Comparison of ENCODE assay signal across 21 cellular contexts in genomic region chr5:73094415-73094814, GRCh38. TPM values are rescaled to one million over a fixed set of nuclear protein-coding genes. Genes with fewer than 3 reads are reported as not detected.
"Had no signal": no experiment of that assay in that cellular context is flagged by ENCODE, and none has a peak within 500 bp of the region (broad histone marks: within the 10 kb centered on the region; RNA-seq: fewer than 3 reads in every experiment).

No MANE protein-coding gene starts in this region.

- H3K9me3 Mint-ChIP-seq: activated CD4-positive, alpha-beta T cell treated with anti-CD3 and anti-CD28 coated beads, Interleukin-2, amount 10 ng/mL, durations not matched to agents 24 days and 14 days; dendritic cell treated with granulocyte-macrophage colony-stimulating factor and Interleukin-4, amounts not matched to agents 40 ng/mL and 50 ng/mL, for 4 days; stimulated activated naive CD8-positive, alpha-beta T cell treated with anti-CD3 and anti-CD28 coated beads, Interleukin-15, Interleukin-2, amounts not matched to agents 100 ng/mL and 50 ng/mL, for 24 hours had no signal

- ATAC-seq: left lobe of liver had no signal

- H3K27ac Mint-ChIP-seq: activated CD4-positive, alpha-beta T cell treated with anti-CD3 and anti-CD28 coated beads, Interleukin-2, amount 10 ng/mL, durations not matched to agents 24 days and 14 days; activated naive CD4-positive, alpha-beta T cell treated with anti-CD3 and anti-CD28 coated beads for 36 hours; activated T-cell treated with anti-CD3 and anti-CD28 coated beads, Interleukin-2, amount 50 U/mL, for 24 hours; brain; dendritic cell treated with granulocyte-macrophage colony-stimulating factor and Interleukin-4, amounts not matched to agents 40 ng/mL and 50 ng/mL, for 4 days; naive B cell; progenitor cell of endocrine pancreas; stimulated activated naive CD8-positive, alpha-beta T cell treated with anti-CD3 and anti-CD28 coated beads, Interleukin-15, Interleukin-2, amounts not matched to agents 100 ng/mL and 50 ng/mL, for 24 hours had no signal

- DNase-seq: activated CD4-positive, alpha-beta T cell treated with anti-CD3 and anti-CD28 coated beads, Interleukin-2, amount 10 ng/mL, durations not matched to agents 24 days and 14 days; activated T-cell treated with anti-CD3 and anti-CD28 coated beads, Interleukin-2, amount 50 U/mL, for 24 hours; effector CD4-positive, alpha-beta T cell; lower lobe of right lung; naive B cell; retina; sigmoid colon; stimulated activated CD4-positive, alpha-beta T cell treated with anti-CD3 and anti-CD28 coated beads, Interleukin-2, amount 100 ng/mL, for 48 hours; stimulated activated CD8-positive, alpha-beta memory T cell treated with anti-CD3 and anti-CD28 coated beads, Interleukin-4, amount 100 ng/mL, for 48 hours; tibial artery had no signal

- H3K27me3 Mint-ChIP-seq: brain, progenitor cell of endocrine pancreas had no signal

- FAIRE-seq: endometrium had no signal

- H3K36me3 Mint-ChIP-seq: brain had no signal

- H3K27ac ChIP-seq: foreskin keratinocyte, lower lobe of right lung, sigmoid colon, tibial artery had no signal

- H3K4me3 Mint-ChIP-seq: activated CD4-positive, alpha-beta T cell treated with anti-CD3 and anti-CD28 coated beads, Interleukin-2, amount 10 ng/mL, durations not matched to agents 24 days and 14 days; activated naive CD4-positive, alpha-beta T cell treated with anti-CD3 and anti-CD28 coated beads for 36 hours; activated T-cell treated with anti-CD3 and anti-CD28 coated beads, Interleukin-2, amount 50 U/mL, for 24 hours; brain; dendritic cell treated with granulocyte-macrophage colony-stimulating factor and Interleukin-4, amounts not matched to agents 40 ng/mL and 50 ng/mL, for 4 days; naive B cell; stimulated activated naive CD8-positive, alpha-beta T cell treated with anti-CD3 and anti-CD28 coated beads, Interleukin-15, Interleukin-2, amounts not matched to agents 100 ng/mL and 50 ng/mL, for 24 hours had no signal

- H3K4me1 Mint-ChIP-seq: activated CD4-positive, alpha-beta T cell treated with anti-CD3 and anti-CD28 coated beads, Interleukin-2, amount 10 ng/mL, durations not matched to agents 24 days and 14 days; brain; naive B cell had no signal

- H3K4me1 ChIP-seq: lower lobe of right lung, sigmoid colon, tibial artery had no signal

- H3K4me3 ChIP-seq: lower lobe of right lung, sigmoid colon, tibial artery had no signal

RNA-seq across cellular contexts. Expression of gene TMEM171, which starts 26.0 kb away (rescaled TPM):
- total RNA-seq: activated CD4-positive, alpha-beta T cell treated with anti-CD3 and anti-CD28 coated beads, Interleukin-2, amount 10 ng/mL, durations not matched to agents 24 days and 14 days; activated naive CD4-positive, alpha-beta T cell treated with anti-CD3 and anti-CD28 coated beads for 36 hours; cardiac septum; lower lobe of right lung; mesenteric fat pad; sigmoid colon; T-helper 2 cell treated with Interferon-gamma antibody and Interleukin-4, amounts not matched to agents 100 ng/mL and 5 ng/mL, for 36 hours had no signal
